8 cellular contexts compared by ENCODE assay signal in the genomic region with DNA sequence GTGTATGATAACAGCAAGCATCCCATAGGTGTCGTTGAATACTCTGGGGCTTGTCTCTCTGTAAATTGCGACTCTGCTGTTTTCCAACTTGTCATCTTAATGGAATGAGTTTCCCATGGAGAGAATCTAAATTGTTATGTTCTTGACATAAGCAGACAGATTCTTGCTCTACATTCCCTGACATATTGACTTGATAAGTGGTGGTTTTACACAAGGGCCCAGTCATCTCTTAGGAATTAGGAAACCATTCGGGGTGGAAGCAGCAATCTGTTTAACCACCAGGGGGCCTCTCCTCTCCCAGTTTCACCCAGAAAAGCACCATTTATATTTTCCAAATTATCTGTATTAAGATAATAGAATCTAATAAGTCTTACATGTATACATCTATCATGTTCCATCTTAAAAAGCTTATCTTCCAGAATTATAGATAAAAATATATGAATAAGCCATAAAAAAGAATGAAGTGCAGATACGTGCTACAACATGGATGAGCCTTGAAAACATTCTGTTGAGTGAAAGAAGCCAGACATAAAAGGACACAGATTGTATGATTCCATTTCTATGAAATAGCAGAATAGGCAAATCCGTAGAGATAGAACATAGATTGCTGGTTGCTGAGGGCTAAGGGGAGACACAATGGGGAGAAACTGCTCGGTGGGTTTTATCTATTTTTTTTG. TPM values are rescaled to one million over a fixed set of nuclear protein-coding genes. Genes with fewer than 3 reads are reported as not detected.
DNase-seq lines count a peak whose midpoint lies in the region; FAIRE-seq and TF ChIP-seq lines count a peak whose summit lies in the region.

No MANE protein-coding gene starts in this region.

- no peak overlapping the region for H3K4me3 ChIP-seq in OCI-LY7 (ENCODE audit: low read depth, low read length, poor library complexity, severe bottlenecking)
- no peak overlapping the region for H3K4me3 ChIP-seq in cardiac fibroblast (replicated peaks in 1 of 2; ENCODE audit: low read depth in 2 of 2, low read length in 2 of 2)
- no peak overlapping the region for H3K4me3 ChIP-seq in liver (ENCODE audit: low read depth in 1 of 3, low read length in 3 of 3)

- H4K20me1 ChIP-seq in OCI-LY7 (ENCODE audit: insufficient read depth, low read length), result 0 out of 2 replicates have a peak, but pooled peaks cover 5% of the 10 kb centered on the region

- WGBS in liver, result 81% methylated on average over 6 of the region's 6 CpGs

- no peak overlapping the region for H2AFZ ChIP-seq in OCI-LY7 (ENCODE audit: low read length)

- intact Hi-C loops in OCI-LY7 (cut with micrococcal nuclease; ENCODE audit: unreplicated experiment), result loop anchor here (5.0 kb wide), 1 partner anchor 330 kb away; no protein-coding TSS in a partner anchor

- no peak overlapping the region for H3K4me2 ChIP-seq in OCI-LY7 (ENCODE audit: low read length)

- POLR2A ChIA-PET in OCI-LY7 (lab: Charles Lee), result no interaction called here

- H3K27ac ChIP-seq in OCI-LY7 (ENCODE audit: low read depth, low read length, poor library complexity, severe bottlenecking) (no peak overlapping the region), liver (ENCODE audit: low read depth in 1 of 2, low read length in 2 of 2) (no peak overlapping the region)

- no peaks in the 10 kb centered on the region for H3K9me2 ChIP-seq in OCI-LY7 (ENCODE audit: insufficient read depth, low read length)

- peak; percentile 48 to 58 for TF ChIP-seq RAD21 in liver (IDR thresholded peaks at IDR 0.05)

- peak; percentile 50 for DNase-seq in CD1c-positive myeloid dendritic cell (ENCODE audit: extremely low spot score)
- DNase-seq in H54 (ENCODE audit: insufficient read length, low spot score), result peak; percentile 65
- peak; percentile 32 for DNase-seq in OCI-LY7 (ENCODE audit: low spot score)
- DNase-seq in cardiac fibroblast (ENCODE audit: low read depth in 2 of 2), result peak; percentile 96
- peak; percentile 81 for DNase-seq in urothelium cell line (ENCODE audit: low spot score)
- no peak for DNase-seq in cerebellar nuclear complex (lab: John Stamatoyannopoulos, UW)
- no peak for DNase-seq in activated CD8-positive, alpha-beta memory T cell treated with anti-CD3 and anti-CD28 coated beads for 24 hours

- H3K36me3 ChIP-seq in OCI-LY7 (ENCODE audit: insufficient read depth, low read length) (peaks cover 99% of the 10 kb centered on the region), liver (ENCODE audit: control insufficient read depth in 4 of 4, insufficient read depth in 3 of 4, low read depth in 1 of 4, low read length in 3 of 4) (peaks cover 12 to 64% (median 46%) of the 10 kb centered on the region in 4 donors)

- no TSS peak for BruUV-seq in OCI-LY7 (replicated peaks; lab: Mats Ljungman, UMichigan)

- no peak overlapping the region for H3K9ac ChIP-seq in liver (ENCODE audit: low read depth in 1 of 2, low read length in 2 of 2)

- CTCF ChIA-PET in OCI-LY7 (lab: Charles Lee; ENCODE audit: unreplicated experiment), result no interaction called here

- FAIRE-seq in H54 (lab: Jason Lieb, UNC) (peak; percentile 50), urothelium cell line (lab: Jason Lieb, UNC) (no peak)

- peak; percentile 92 for TF ChIP-seq CTCF in OCI-LY7 (conservative IDR thresholded peaks at IDR 0.05; ENCODE audit: low read length)
- TF ChIP-seq CTCF in cardiac fibroblast (IDR thresholded peaks at IDR 0.05; ENCODE audit: low read depth, low read length), result peak; percentile 89
- TF ChIP-seq CTCF in liver (IDR thresholded peaks at IDR 0.05; ENCODE audit: low read depth, low read length, missing input control), result peak; percentile 64

- H3K79me2 ChIP-seq in OCI-LY7 (ENCODE audit: insufficient read depth, low read depth, low read length), result no peaks in the 10 kb centered on the region; the same call in 1 of the 2 replicates

- H3K4me1 ChIP-seq in OCI-LY7 (ENCODE audit: insufficient read depth, low read length, poor library complexity, severe bottlenecking) (no peaks in the 10 kb centered on the region), liver (ENCODE audit: control insufficient read depth in 4 of 4, insufficient read depth in 4 of 4, low read length in 3 of 4) (peaks cover 0 to 4% (median 3%) of the 10 kb centered on the region in 4 donors)

- no peaks in the 10 kb centered on the region for H3K9me3 ChIP-seq in OCI-LY7 (ENCODE audit: low read length)
- no peaks in the 10 kb centered on the region for H3K9me3 ChIP-seq in liver (ENCODE audit: control insufficient read depth in 4 of 4, low read length in 3 of 4)

- no peak for TF ChIP-seq POLR2A in H54 (IDR thresholded peaks at IDR 0.05; ENCODE audit: low read depth, low read length)

- no peaks in the 10 kb centered on the region for H3K27me3 ChIP-seq in liver (ENCODE audit: control insufficient read depth in 4 of 4, insufficient read depth in 4 of 4, low read length in 3 of 4)

TF ChIP-seq in liver, 16 proteins besides CTCF, POLR2A, EP300 and RAD21:
- TF ChIP-seq YY1 (IDR thresholded peaks at IDR 0.05), result peak; percentile 14
- TF ChIP-seq TAF1 (conservative IDR thresholded peaks at IDR 0.05), result no peak
- TF ChIP-seq JUND (IDR thresholded peaks at IDR 0.05), result peak; percentile 39 to 55
- no peak for TF ChIP-seq FOXA1 (IDR thresholded peaks at IDR 0.05)
- peak in 1 of 2 donors; percentile 11 for TF ChIP-seq RXRA (IDR thresholded peaks at IDR 0.05)

RNA-seq across cellular contexts. Expression of gene MROH8, which starts 23.1 kb away (rescaled TPM):
- total RNA-seq in OCI-LY7 (2014; rRNA removed; shearing (Covaris generic)), result 1.3 and 2.7 TPM in 2 replicates
- total RNA-seq in OCI-LY7 (2022), result 3.9 and 5.7 TPM in 2 replicates
- 1 to 10 TPM; 2.0 to 5.1 TPM for total RNA-seq in liver
- 1 to 10 TPM; 1.3 to 2.0 TPM for polyA plus RNA-seq in liver

RNA-seq across cellular contexts. Expression of gene RPN2, which starts 23.3 kb away (rescaled TPM):
- 89.5 and 110 TPM in 2 replicates for total RNA-seq in OCI-LY7 (2014; rRNA removed; shearing (Covaris generic))
- 130 and 138 TPM in 2 replicates for total RNA-seq in OCI-LY7 (2022)
- total RNA-seq in liver, result 100 to 1,000 TPM; 153 to 241 TPM
- polyA plus RNA-seq in liver, result 100 to 1,000 TPM; 154 to 199 TPM

RNA-seq across cellular contexts. Expression of gene GHRH, which starts 59.2 kb away (rescaled TPM):
- total RNA-seq in OCI-LY7 (2014; rRNA removed; shearing (Covaris generic)), result not detected in 2 replicates
- total RNA-seq in OCI-LY7 (2022) (not detected in 2 replicates), liver (not detected)
- polyA plus RNA-seq in liver, result not detected

Comparison
In these comparisons a context has a peak if more than half of its experiments do, and no peak if none do; other contexts are left out.
1. DNase-seq: peak in CD1c-positive myeloid dendritic cell (single experiment), H54 (single experiment), OCI-LY7 (single experiment), cardiac fibroblast (2 of 2) and urothelium cell line (single experiment); none in cerebellar nuclear complex (0 of 2) and activated CD8-positive, alpha-beta memory T cell treated with anti-CD3 and anti-CD28 coated beads for 24 hours (single experiment).
2. Peak in every context shown above with its lines, with median percentiles within 50 percentile points of each other: CTCF ChIP-seq.